ENCODE assay signal across 19 cellular contexts in the genomic region with DNA sequence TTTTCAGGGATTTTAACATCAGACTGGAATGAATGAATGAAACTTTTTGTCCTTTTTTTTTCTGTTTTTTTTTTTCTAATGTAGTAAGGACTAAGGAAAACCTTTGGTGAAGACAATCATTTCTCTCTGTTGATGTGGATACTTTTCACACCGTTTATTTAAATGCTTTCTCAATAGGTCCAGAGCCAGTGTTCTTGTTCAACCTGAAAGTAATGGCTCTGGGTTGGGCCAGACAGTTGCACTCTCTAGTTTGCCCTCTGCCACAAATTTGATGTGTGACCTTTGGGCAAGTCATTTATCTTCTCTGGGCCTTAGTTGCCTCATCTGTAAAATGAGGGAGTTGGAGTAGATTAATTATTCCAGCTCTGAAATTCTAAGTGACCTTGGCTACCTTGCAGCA.
"Had no signal": no experiment of that assay in that cellular context is flagged by ENCODE, and none has a peak within 500 bp of the region (broad histone marks: within the 10 kb centered on the region; RNA-seq: fewer than 3 reads in every experiment).

No MANE protein-coding gene starts in this region.

- H3K4me3 Mint-ChIP-seq: activated CD4-positive, alpha-beta memory T cell treated with anti-CD3 and anti-CD28 coated beads for 36 hours; activated naive CD4-positive, alpha-beta T cell treated with anti-CD3 and anti-CD28 coated beads, Interleukin-2, amount 50 U/mL, for 24 hours; nephron; T-cell; type B pancreatic cell had no signal

- H3K4me1 Mint-ChIP-seq: nephron had no signal

- H3K27me3 Mint-ChIP-seq: activated CD4-positive, alpha-beta memory T cell treated with anti-CD3 and anti-CD28 coated beads for 36 hours; activated naive CD4-positive, alpha-beta T cell treated with anti-CD3 and anti-CD28 coated beads, Interleukin-2, amount 50 U/mL, for 24 hours; T-cell; type B pancreatic cell had no signal

- DNase-seq: activated CD4-positive, alpha-beta memory T cell treated with anti-CD3 and anti-CD28 coated beads for 36 hours; activated CD4-positive, alpha-beta T cell treated with anti-CD3 and anti-CD28 coated beads for 1 hour; activated CD8-positive, alpha-beta memory T cell treated with anti-CD3 and anti-CD28 coated beads, Interleukin-2, amount 50 U/mL, for 48 hours; cortex of kidney; effector CD4-positive, alpha-beta T cell; esophagus squamous epithelium; hypothalamus; left ventricle myocardium inferior; occipital lobe; right cardiac atrium; SK-N-SH; stimulated activated CD4-positive, alpha-beta T cell treated with anti-CD3 and anti-CD28 coated beads, Interleukin-15, amount 100 ng/mL, for 24 hours; stimulated activated CD4-positive, alpha-beta T cell treated with anti-CD3 and anti-CD28 coated beads, Interleukin-4, amount 100 ng/mL, for 1 hour; stimulated activated naive CD4-positive, alpha-beta T cell treated with Interleukin-2 at 50 U/mL for 16 hours; T-cell; T1000 had no signal

- ATAC-seq: right cardiac atrium, T-cell had no signal
